Comparison of ENCODE assay signal across 19 cellular contexts in genomic region chr14:26811756-26812305, GRCh38.
"Had no signal": no experiment of that assay in that cellular context is flagged by ENCODE, and none has a peak within 500 bp of the region (broad histone marks: within the 10 kb centered on the region; RNA-seq: fewer than 3 reads in every experiment).

No MANE protein-coding gene starts in this region.

- H3K4me1 ChIP-seq: transverse colon had no signal

- H3K27ac ChIP-seq: coronary artery, neutrophil, transverse colon had no signal

- H3K4me3 Mint-ChIP-seq: activated B cell treated with CpG ODN at 0.5 μM for 24 hours; activated CD4-positive, alpha-beta T cell treated with anti-CD3 and anti-CD28 coated beads, Interleukin-2, amount 10 ng/mL, durations not matched to agents 24 days and 14 days; activated naive CD4-positive, alpha-beta T cell treated with anti-CD3 and anti-CD28 coated beads for 36 hours; activated T-helper 17 cell treated with anti-CD3 and anti-CD28 coated beads, Interleukin-2, amount 50 U/mL, for 72 hours; naive thymus-derived CD4-positive, alpha-beta T cell had no signal

- H3K4me1 Mint-ChIP-seq: activated B cell treated with CpG ODN at 0.5 μM for 24 hours; activated CD4-positive, alpha-beta T cell treated with anti-CD3 and anti-CD28 coated beads, Interleukin-2, amount 10 ng/mL, durations not matched to agents 24 days and 14 days; activated T-helper 17 cell treated with anti-CD3 and anti-CD28 coated beads, Interleukin-2, amount 50 U/mL, for 72 hours; naive thymus-derived CD4-positive, alpha-beta T cell had no signal

- FAIRE-seq: TTC549 had no signal

- H3K36me3 Mint-ChIP-seq: naive thymus-derived CD4-positive, alpha-beta T cell had no signal

- H3K4me3 ChIP-seq: coronary artery, lung, transverse colon had no signal

- H3K27ac Mint-ChIP-seq: activated B cell treated with CpG ODN at 0.5 μM for 24 hours; activated CD4-positive, alpha-beta T cell treated with anti-CD3 and anti-CD28 coated beads, Interleukin-2, amount 10 ng/mL, durations not matched to agents 24 days and 14 days; activated naive CD4-positive, alpha-beta T cell treated with anti-CD3 and anti-CD28 coated beads for 36 hours; activated T-helper 17 cell treated with anti-CD3 and anti-CD28 coated beads, Interleukin-2, amount 50 U/mL, for 72 hours; naive thymus-derived CD4-positive, alpha-beta T cell had no signal

- H3K27me3 ChIP-seq: neutrophil, transverse colon had no signal

- DNase-seq: activated B cell treated with CpG ODN at 0.5 μM for 24 hours; activated CD4-positive, alpha-beta T cell treated with anti-CD3 and anti-CD28 coated beads, Interleukin-2, amount 10 ng/mL, durations not matched to agents 24 days and 14 days; activated naive CD4-positive, alpha-beta T cell treated with anti-CD3 and anti-CD28 coated beads for 36 hours; activated T-cell treated with anti-CD3 and anti-CD28 coated beads for 4 hours; caudate nucleus; effector CD8-positive, alpha-beta T cell; left colon; naive thymus-derived CD4-positive, alpha-beta T cell; posterior cingulate gyrus; stimulated activated CD4-positive, alpha-beta T cell treated with anti-CD3 and anti-CD28 coated beads, Interleukin-12 subunit alpha, Interleukin-12 subunit beta, amount 100 ng/mL, for 4 hours; stimulated activated naive CD4-positive, alpha-beta T cell; substantia nigra; T-helper 2 cell; transverse colon had no signal

- H3K36me3 ChIP-seq: neutrophil, transverse colon had no signal

- H3K27me3 Mint-ChIP-seq: activated B cell treated with CpG ODN at 0.5 μM for 24 hours; activated CD4-positive, alpha-beta T cell treated with anti-CD3 and anti-CD28 coated beads, Interleukin-2, amount 10 ng/mL, durations not matched to agents 24 days and 14 days; activated T-helper 17 cell treated with anti-CD3 and anti-CD28 coated beads, Interleukin-2, amount 50 U/mL, for 72 hours; naive thymus-derived CD4-positive, alpha-beta T cell had no signal
